8 cellular contexts compared by ENCODE assay signal in genomic region chr7:24877790-24878311, GRCh38.
DNase-seq lines count a peak whose midpoint lies in the region; ATAC-seq and TF ChIP-seq lines count a peak whose summit lies in the region.

No MANE protein-coding gene starts in this region.

- H3K4me1 ChIP-seq in mesendoderm (ENCODE audit: control insufficient read depth, low read depth, low read length): peaks cover 5% of the 10 kb centered on the region

- H3K36me3 ChIP-seq in mesendoderm (ENCODE audit: control insufficient read depth, insufficient read depth, low read length): no peaks in the 10 kb centered on the region

- H2BK120ac ChIP-seq in mesendoderm (ENCODE audit: low read depth, low read length): no peak overlapping the region

- no peak overlapping the region for H3K4me2 ChIP-seq in mesendoderm (ENCODE audit: low read length)

- no peak for TF ChIP-seq CTCF in GM12864 (IDR thresholded peaks at IDR 0.05; ENCODE audit: low read depth, low read length, missing control alignments)

- H4K8ac ChIP-seq in mesendoderm (ENCODE audit: low read depth, low read length): no peak overlapping the region

- H3K27ac ChIP-seq in mesendoderm (ENCODE audit: low read depth, low read length): no peak overlapping the region

- no peak overlapping the region for H2BK5ac ChIP-seq in mesendoderm (ENCODE audit: low read length)

- ATAC-seq in GM21381 (IDR thresholded peaks at IDR 0.05; ENCODE audit: unreplicated experiment): peak; percentile 89
- peak; percentile 88 for ATAC-seq in HG03521 (IDR thresholded peaks at IDR 0.05; ENCODE audit: unreplicated experiment)

- H3K79me2 ChIP-seq in mesendoderm (ENCODE audit: control insufficient read depth, insufficient read depth, low read length): no peaks in the 10 kb centered on the region

- peak overlapping the region; percentile 3; the same call in 1 of the 2 replicates for H3K4me3 ChIP-seq in GM12864 (ENCODE audit: low read depth, low read length)
- no peak overlapping the region for H3K4me3 ChIP-seq in mesendoderm (ENCODE audit: low read length)

- H3K27me3 ChIP-seq in mesendoderm (ENCODE audit: insufficient read depth, low read length, poor library complexity): no peaks in the 10 kb centered on the region

- H3K79me1 ChIP-seq in mesendoderm (ENCODE audit: low read length): no peaks in the 10 kb centered on the region

- no peak overlapping the region for H2BK15ac ChIP-seq in mesendoderm (replicated peaks; ENCODE audit: low read depth)

- H3K18ac ChIP-seq in mesendoderm (ENCODE audit: low read length): no peak overlapping the region

- DNase-seq in GM12864 (ENCODE audit: low read depth): peak; percentile 80
- peak; percentile 69 for DNase-seq in astrocyte of the hippocampus (ENCODE audit: low read depth, low spot score)
- DNase-seq in stimulated activated CD4-positive, alpha-beta T cell treated with anti-CD3 and anti-CD28 coated beads, Interleukin-2, amount 100 ng/mL, for 4 hours (ENCODE audit: low read depth): peak; percentile 5
- no peak for DNase-seq in SHP77 (lab: John Stamatoyannopoulos, UW)
- DNase-seq in mesendoderm: no peak
- no peak for DNase-seq in NCI-H2171 treated with DMSO at 0.1 percent for 48 hours (lab: John Stamatoyannopoulos, UW)

- no peak overlapping the region for H3K23ac ChIP-seq in mesendoderm (ENCODE audit: low read length)

- H4K5ac ChIP-seq in mesendoderm (ENCODE audit: low read length): no peak overlapping the region

- no peak overlapping the region for H2AK5ac ChIP-seq in mesendoderm (ENCODE audit: low read length)

- no CpG with 5 or more reads among the region's 4 CpGs for WGBS in mesendoderm (ENCODE audit: extremely low coverage, insufficient coverage, low lambda C conversion rate)

- no peak overlapping the region for H3K4ac ChIP-seq in mesendoderm (ENCODE audit: low read depth, low read length)

- no peak overlapping the region for H3K9ac ChIP-seq in mesendoderm (ENCODE audit: low read length)

- H3K56ac ChIP-seq in mesendoderm (ENCODE audit: low read length): no peak overlapping the region

Comparison
In these comparisons a context has a peak if more than half of its experiments do, and no peak if none do; other contexts are left out.
1. DNase-seq: peak in GM12864 (single experiment), astrocyte of the hippocampus (single experiment) and stimulated activated CD4-positive, alpha-beta T cell treated with anti-CD3 and anti-CD28 coated beads, Interleukin-2, amount 100 ng/mL, for 4 hours (single experiment); none in SHP77 (0 of 2), mesendoderm (single experiment) and NCI-H2171 treated with DMSO at 0.1 percent for 48 hours (single experiment).